In genomic region chr13:50990540-50991506, GRCh38 we compare ENCODE assay signal across 10 cellular contexts.
DNase-seq lines count a peak whose midpoint lies in the region; ATAC-seq and TF ChIP-seq lines count a peak whose summit lies in the region.
"Had no signal": no experiment of that assay in that cellular context is flagged by ENCODE, and none has a peak within 500 bp of the region (broad histone marks: within the 10 kb centered on the region; RNA-seq: fewer than 3 reads in every experiment).

No MANE protein-coding gene starts in this region.

- H3K27me3 Mint-ChIP-seq in activated CD8-positive, alpha-beta T cell treated with anti-CD3 and anti-CD28 coated beads for 36 hours = no peaks in the 10 kb centered on the region
- H3K27me3 Mint-ChIP-seq: central memory CD8-positive, alpha-beta T cell had no signal

- H3K4me1 ChIP-seq in ascending aorta (peaks cover 7 to 15% of the 10 kb centered on the region in 2 donors), tibial artery (peaks cover 0 to 20% (median 4%) of the 10 kb centered on the region in 4 donors)
- H3K4me1 ChIP-seq: A549 had no signal

- CTCF ChIA-PET in activated CD8-positive, alpha-beta T cell treated with anti-CD3 and anti-CD28 coated beads for 36 hours (lab: Charles Lee) = interaction anchor here (1.6 kb wide), 1 partner anchor 12 kb away, joined by 3 read pairs; no protein-coding TSS in a partner anchor

- H3K9me3 Mint-ChIP-seq in activated CD8-positive, alpha-beta T cell treated with anti-CD3 and anti-CD28 coated beads for 36 hours = no peaks in the 10 kb centered on the region

- peak overlapping the region; percentile 23 to 38 for H3K4me3 ChIP-seq in ascending aorta
- peak overlapping the region in 1 of 2 donors; percentile 20 for H3K4me3 ChIP-seq in tibial artery
- H3K4me3 ChIP-seq: A549 had no signal

- H3K4me3 Mint-ChIP-seq in activated CD8-positive, alpha-beta T cell treated with anti-CD3 and anti-CD28 coated beads for 36 hours = no peak overlapping the region

- intact Hi-C loops in ascending aorta (cut with DNase I) (loop anchor here (5.0 kb wide), 1 partner anchor 61 kb away; no protein-coding TSS in a partner anchor), tibial artery (cut with DNase I; ENCODE audit: low total_unique reads) (no loop called here)
- intact Hi-C loops in activated CD8-positive, alpha-beta T cell treated with anti-CD3 and anti-CD28 coated beads for 36 hours (cut with micrococcal nuclease) = no loop called here

- H3K27ac ChIP-seq in ascending aorta (peak overlapping the region; percentile 2 to 57), tibial artery (peak overlapping the region; percentile 6 to 37)
- H3K27ac ChIP-seq: A549 had no signal

- DNase-seq in NCI-H2171 treated with DMSO at 0.1 percent for 48 hours (lab: John Stamatoyannopoulos, UW) (peak; percentile 53), NCI-H2171 (lab: John Stamatoyannopoulos, UW) (no peak), ascending aorta (ENCODE audit: low spot score in 2 of 2) (peak in 1 of 2 donors; percentile 77), kidney glomerular epithelial cell (lab: John Stamatoyannopoulos, UW) (peak; percentile 8), tibial artery (peak in 1 of 2 donors; percentile 82)
- DNase-seq in activated CD8-positive, alpha-beta T cell treated with anti-CD3 and anti-CD28 coated beads for 36 hours = no peak

- ATAC-seq in activated CD8-positive, alpha-beta T cell treated with anti-CD3 and anti-CD28 coated beads for 36 hours = no peak
- ATAC-seq in GM21526 (IDR thresholded peaks at IDR 0.05; ENCODE audit: low FRiP score, unreplicated experiment) = no peak
- ATAC-seq in GM19351 (IDR thresholded peaks at IDR 0.05; ENCODE audit: unreplicated experiment) = no peak
- ATAC-seq: A549 had no signal

- no peaks in the 10 kb centered on the region for H3K27me3 ChIP-seq in ascending aorta
- H3K27me3 ChIP-seq in tibial artery = no peaks in the 10 kb centered on the region

- POLR2A ChIA-PET in activated CD8-positive, alpha-beta T cell treated with anti-CD3 and anti-CD28 coated beads for 36 hours (lab: Charles Lee) = no interaction called here

- H3K36me3 Mint-ChIP-seq in activated CD8-positive, alpha-beta T cell treated with anti-CD3 and anti-CD28 coated beads for 36 hours (ENCODE audit: low read depth) = no peaks in the 10 kb centered on the region

- TF ChIP-seq CTCF in ascending aorta (IDR thresholded peaks at IDR 0.05) = no peak
- TF ChIP-seq CTCF in tibial artery (IDR thresholded peaks at IDR 0.05) = no peak
- no peak for TF ChIP-seq CTCF in activated CD8-positive, alpha-beta T cell treated with anti-CD3 and anti-CD28 coated beads for 36 hours (IDR thresholded peaks at IDR 0.05)

- H3K4me1 Mint-ChIP-seq in activated CD8-positive, alpha-beta T cell treated with anti-CD3 and anti-CD28 coated beads for 36 hours (ENCODE audit: low read depth) = peaks cover 19% of the 10 kb centered on the region

- H3K9me3 ChIP-seq in ascending aorta = no peaks in the 10 kb centered on the region
- H3K9me3 ChIP-seq in tibial artery = no peaks in the 10 kb centered on the region
- H3K9me3 ChIP-seq: A549 had no signal

- H3K27ac Mint-ChIP-seq in activated CD8-positive, alpha-beta T cell treated with anti-CD3 and anti-CD28 coated beads for 36 hours = no peak overlapping the region

- H3K36me3 ChIP-seq in ascending aorta (no peaks in the 10 kb centered on the region), tibial artery (no peaks in the 10 kb centered on the region)

Comparison
In these comparisons a context has a peak if more than half of its experiments do, and no peak if none do; other contexts are left out.
1. DNase-seq: peak in NCI-H2171 treated with DMSO at 0.1 percent for 48 hours (single experiment) and kidney glomerular epithelial cell (single experiment); none in NCI-H2171 (single experiment) and activated CD8-positive, alpha-beta T cell treated with anti-CD3 and anti-CD28 coated beads for 36 hours (single experiment).